ENCODE assay signal across 17 cellular contexts in genomic region chr10:43344051-43344450, GRCh38. TPM values are rescaled to one million over a fixed set of nuclear protein-coding genes. Genes with fewer than 3 reads are reported as not detected.
DNase-seq lines count a peak whose midpoint lies in the region; ATAC-seq and TF ChIP-seq lines count a peak whose summit lies in the region.
"Had no signal": no experiment of that assay in that cellular context is flagged by ENCODE, and none has a peak within 500 bp of the region (broad histone marks: within the 10 kb centered on the region; RNA-seq: fewer than 3 reads in every experiment).

No MANE protein-coding gene starts in this region.

- 86% methylated on average over 8 of the region's 8 CpGs for WGBS in mammary epithelial cell (ENCODE audit: low coverage, missing lambda C conversion rate)

- H2AFZ ChIP-seq in mammary epithelial cell (ENCODE audit: low read depth, low read length) (no peak overlapping the region), osteoblast (ENCODE audit: low read length) (no peak overlapping the region)

- H3K27me3 ChIP-seq in mammary epithelial cell (ENCODE audit: insufficient read depth, low read length) (no peaks in the 10 kb centered on the region), osteoblast (ENCODE audit: insufficient read depth, low read length) (peaks cover 9% of the 10 kb centered on the region)
- H3K27me3 ChIP-seq: SJCRH30 had no signal

- peak overlapping the region; percentile 73 for H3K27ac Mint-ChIP-seq in T-helper 2 cell treated with Interferon-gamma antibody and Interleukin-4, amounts not matched to agents 5 μg/mL and 100 μg/mL, for 36 hours
- H3K27ac Mint-ChIP-seq: IgD-negative memory B cell had no signal

- TF ChIP-seq CTCF in mammary epithelial cell (conservative IDR thresholded peaks at IDR 0.05 in 1 of 2, IDR thresholded peaks at IDR 0.05 in 1 of 2; ENCODE audit: extremely low read depth in 1 of 2, insufficient read depth in 1 of 2, low read depth in 1 of 2, low read length in 2 of 2) (no peak), osteoblast (IDR thresholded peaks at IDR 0.05; ENCODE audit: extremely low read depth, low read depth, low read length) (no peak)

- peaks cover 29% of the 10 kb centered on the region for H3K4me1 Mint-ChIP-seq in T-helper 2 cell treated with Interferon-gamma antibody and Interleukin-4, amounts not matched to agents 5 μg/mL and 100 μg/mL, for 36 hours (ENCODE audit: low read depth)

- peaks cover 20% of the 10 kb centered on the region for H3K27me3 Mint-ChIP-seq in T-helper 2 cell treated with Interferon-gamma antibody and Interleukin-4, amounts not matched to agents 5 μg/mL and 100 μg/mL, for 36 hours (ENCODE audit: low read depth)

- H3K9me3 ChIP-seq in mammary epithelial cell (replicated peaks; ENCODE audit: insufficient read depth, low read length) (no peaks in the 10 kb centered on the region), osteoblast (ENCODE audit: low read depth, low read length) (no peaks in the 10 kb centered on the region)
- H3K9me3 ChIP-seq: SJCRH30 had no signal

- H3K79me2 ChIP-seq in mammary epithelial cell (ENCODE audit: insufficient read depth, low read length) (no peaks in the 10 kb centered on the region), osteoblast (ENCODE audit: insufficient read depth, low read length) (no peaks in the 10 kb centered on the region)

- H3K4me2 ChIP-seq in mammary epithelial cell (ENCODE audit: insufficient read depth, low read depth, low read length), result no peak overlapping the region
- H3K4me2 ChIP-seq in osteoblast (ENCODE audit: insufficient read depth, low read length), result no peak overlapping the region

- H3K4me3 ChIP-seq in mammary epithelial cell (replicated peaks in 1 of 3; ENCODE audit: insufficient read depth in 1 of 3, low read depth in 2 of 3, low read length in 3 of 3), result no peak overlapping the region
- no peak overlapping the region for H3K4me3 ChIP-seq in osteoblast (ENCODE audit: insufficient read depth, low read length)
- H3K4me3 ChIP-seq: SJCRH30 had no signal

- in situ Hi-C loops in mammary epithelial cell (cut with MboI; ENCODE audit: low sequenced_read_pairs in 2 of 2), result loop anchor here in 1 of 2 donors (10.0 kb wide), 1 partner anchor 49 kb away; no protein-coding TSS in a partner anchor

- H3K4me1 ChIP-seq in mammary epithelial cell (ENCODE audit: insufficient read depth, low read length), result peaks cover 14% of the 10 kb centered on the region
- no peaks in the 10 kb centered on the region for H3K4me1 ChIP-seq in osteoblast (ENCODE audit: insufficient read depth, low read length)
- H3K4me1 ChIP-seq: SJCRH30 had no signal

- H3K27ac ChIP-seq in mammary epithelial cell (ENCODE audit: insufficient read depth, low read depth, low read length) (no peak overlapping the region), osteoblast (ENCODE audit: low read depth, low read length) (no peak overlapping the region)
- H3K27ac ChIP-seq: C4-2B, SJCRH30 had no signal

- no TSS peak for BruUV-seq in mammary epithelial cell (replicated peaks; lab: Mats Ljungman, UMichigan)

- no peak overlapping the region for H3K4me3 Mint-ChIP-seq in T-helper 2 cell treated with Interferon-gamma antibody and Interleukin-4, amounts not matched to agents 5 μg/mL and 100 μg/mL, for 36 hours

- ATAC-seq in GM21515 (IDR thresholded peaks at IDR 0.05; ENCODE audit: unreplicated experiment), result no peak

- no peak for DNase-seq in T-helper 2 cell treated with Interferon-gamma antibody and Interleukin-4, amounts not matched to agents 5 μg/mL and 100 μg/mL, for 36 hours (ENCODE audit: low spot score)
- no peak for DNase-seq in T-helper 2 cell
- peak; percentile 19 for DNase-seq in M059J (ENCODE audit: low read depth)
- peak; percentile 33 for DNase-seq in mammary epithelial cell
- peak; percentile 93 for DNase-seq in osteoblast (ENCODE audit: insufficient read length, low spot score, missing footprints)
- no peak for DNase-seq in NCI-H774 (lab: John Stamatoyannopoulos, UW)
- DNase-seq in NCI-H524 treated with DMSO at 0.1 percent for 48 hours (lab: John Stamatoyannopoulos, UW), result no peak
- DNase-seq: 8988T, COR-L47, HCEC 1CT, NCI-H345, RPMI8226, SJCRH30, SW 1271 had no signal

- H3K9ac ChIP-seq in mammary epithelial cell (ENCODE audit: insufficient read depth, low read length), result no peak overlapping the region

- no peaks in the 10 kb centered on the region for H3K9me3 Mint-ChIP-seq in T-helper 2 cell treated with Interferon-gamma antibody and Interleukin-4, amounts not matched to agents 5 μg/mL and 100 μg/mL, for 36 hours

- no peaks in the 10 kb centered on the region for H3K36me3 Mint-ChIP-seq in T-helper 2 cell treated with Interferon-gamma antibody and Interleukin-4, amounts not matched to agents 5 μg/mL and 100 μg/mL, for 36 hours (ENCODE audit: low read depth)

- intact Hi-C loops in mammary epithelial cell (cut with micrococcal nuclease), result no loop called here

- no peaks in the 10 kb centered on the region for H4K20me1 ChIP-seq in mammary epithelial cell (ENCODE audit: insufficient read depth, low read length)
- no peaks in the 10 kb centered on the region for H4K20me1 ChIP-seq in osteoblast (ENCODE audit: insufficient read depth, low read length)

- H3K36me3 ChIP-seq in mammary epithelial cell (ENCODE audit: insufficient read depth, low read length), result no peaks in the 10 kb centered on the region
- H3K36me3 ChIP-seq in osteoblast (ENCODE audit: insufficient read depth, low read length), result no peaks in the 10 kb centered on the region
- H3K36me3 ChIP-seq: SJCRH30 had no signal

- dilution Hi-C loops in mammary epithelial cell (cut with HindIII; ENCODE audit: low sequenced_read_pairs), result no loop called here

- CTCF ChIA-PET in mammary epithelial cell (lab: Charles Lee; ENCODE audit: low non-redundant PET), result no interaction called here

RNA-seq across cellular contexts. Expression of gene FXYD4, which starts 27.4 kb away (rescaled TPM):
- total RNA-seq in M059J (2014; rRNA removed; shearing (Covaris generic)), result not detected in 2 replicates
- total RNA-seq in mammary epithelial cell (not detected), osteoblast (not detected in 2 replicates)
- not detected for polyA plus RNA-seq in mammary epithelial cell
- not detected for polyA minus RNA-seq in mammary epithelial cell
- total RNA-seq: SJCRH30 had no signal
- polyA plus RNA-seq: IgD-negative memory B cell had no signal

Comparison
In these comparisons a context has a peak if more than half of its experiments do, and no peak if none do; other contexts are left out.
1. DNase-seq: peak in M059J (single experiment), mammary epithelial cell (single experiment) and osteoblast (single experiment); none in T-helper 2 cell treated with Interferon-gamma antibody and Interleukin-4, amounts not matched to agents 5 μg/mL and 100 μg/mL, for 36 hours (single experiment), T-helper 2 cell (0 of 5), NCI-H774 (single experiment) and NCI-H524 treated with DMSO at 0.1 percent for 48 hours (single experiment).